In genomic region chr11:34916014-34916809, GRCh38 we compare ENCODE assay signal across 8 cellular contexts. TPM values are rescaled to one million over a fixed set of nuclear protein-coding genes. Genes with fewer than 3 reads are reported as not detected.
DNase-seq lines count a peak whose midpoint lies in the region; ATAC-seq and TF ChIP-seq lines count a peak whose summit lies in the region.

A gene with protein sequence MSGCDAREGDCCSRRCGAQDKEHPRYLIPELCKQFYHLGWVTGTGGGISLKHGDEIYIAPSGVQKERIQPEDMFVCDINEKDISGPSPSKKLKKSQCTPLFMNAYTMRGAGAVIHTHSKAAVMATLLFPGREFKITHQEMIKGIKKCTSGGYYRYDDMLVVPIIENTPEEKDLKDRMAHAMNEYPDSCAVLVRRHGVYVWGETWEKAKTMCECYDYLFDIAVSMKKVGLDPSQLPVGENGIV (minus strand): TSS chr11:34916379. CDS start chr11:34916284, 95 bp downstream.
Gene PDHX, plus strand, starts transcription at chr11:34916618. Its CDS starts 38 bp downstream, at chr11:34916656.

- CTCF ChIA-PET in activated B cell treated with CpG ODN at 0.5 μM for 24 hours (lab: Charles Lee): interaction anchor here (0.7 to 1.9 kb wide), 5 partner anchors 9 to 476 kb away, joined by 3 to 7 read pairs (median 5); no protein-coding TSS in a partner anchor

- peak within 1 kb of the TSS; percentile 91 for H3K4me2 ChIP-seq in smooth muscle cell

- H3K9ac ChIP-seq in smooth muscle cell (ENCODE audit: low read depth): peak within 1 kb of the TSS; percentile 93

- intact Hi-C loops in activated B cell treated with CpG ODN at 0.5 μM for 24 hours (cut with micrococcal nuclease): loop anchor here (1.0 to 5.0 kb wide), 11 partner anchors 228 to 1373 kb away; partner anchors contain the start of genes CAPRIN1, CAT, COMMD9 and FBXO3

- H3K4me1 ChIP-seq in smooth muscle cell (ENCODE audit: low read depth): peaks cover 13% of the 10 kb centered on the region

- H3K36me3 Mint-ChIP-seq in activated B cell treated with CpG ODN at 0.5 μM for 24 hours (ENCODE audit: low read depth): peaks cover 20% of the 10 kb centered on the region

- H3K4me3 ChIP-seq in cardiac fibroblast (replicated peaks in 1 of 2; ENCODE audit: low read depth in 2 of 2, low read length in 2 of 2) (peak within 1 kb of the TSS; percentile 86 to 91), smooth muscle cell (peak within 1 kb of the TSS; percentile 98)

- H3F3A ChIP-seq in smooth muscle cell (ENCODE audit: low read depth): no peaks in the 10 kb centered on the region

- peak within 1 kb of the TSS; percentile 94 for H2AFZ ChIP-seq in smooth muscle cell (ENCODE audit: low read depth)

- peaks cover 27% of the 10 kb centered on the region for H3K4me1 Mint-ChIP-seq in activated B cell treated with CpG ODN at 0.5 μM for 24 hours

- H3K4me3 Mint-ChIP-seq in activated B cell treated with CpG ODN at 0.5 μM for 24 hours: peak within 1 kb of the TSS; percentile 95

- WGBS in smooth muscle cell (ENCODE audit: low lambda C conversion rate): 1% methylated on average over 69 of the region's 76 CpGs

- no peaks in the 10 kb centered on the region for H3K36me3 ChIP-seq in smooth muscle cell (ENCODE audit: low read depth)

- no peaks in the 10 kb centered on the region for H3K27me3 ChIP-seq in smooth muscle cell (ENCODE audit: low read depth)

- H3K27ac Mint-ChIP-seq in activated B cell treated with CpG ODN at 0.5 μM for 24 hours: peak within 1 kb of the TSS; percentile 91

- H3K27ac ChIP-seq in smooth muscle cell (ENCODE audit: low read depth): peak within 1 kb of the TSS; percentile 93

- TF ChIP-seq CTCF in AG09319 (IDR thresholded peaks at IDR 0.05; ENCODE audit: low read depth, low read length) (no peak), activated B cell treated with CpG ODN at 0.5 μM for 24 hours (IDR thresholded peaks at IDR 0.05) (no peak), cardiac fibroblast (IDR thresholded peaks at IDR 0.05; ENCODE audit: low read depth, low read length) (no peak), smooth muscle cell (IDR thresholded peaks at IDR 0.05; ENCODE audit: borderline replicate concordance, insufficient read depth, poor library complexity, severe bottlenecking) (no peak)

- H3K27me3 Mint-ChIP-seq in activated B cell treated with CpG ODN at 0.5 μM for 24 hours: no peaks in the 10 kb centered on the region

- no peaks in the 10 kb centered on the region for H3K9me3 ChIP-seq in smooth muscle cell (replicated peaks; ENCODE audit: low read depth)

- H4K20me1 ChIP-seq in smooth muscle cell (ENCODE audit: low read depth): peaks cover 20% of the 10 kb centered on the region

- ATAC-seq in GM19025 (IDR thresholded peaks at IDR 0.05; ENCODE audit: low read depth, unreplicated experiment) (peak; percentile 89), HG03280 (IDR thresholded peaks at IDR 0.05; ENCODE audit: unreplicated experiment) (peak; percentile 93), activated B cell treated with CpG ODN at 0.5 μM for 24 hours (ENCODE audit: low read depth) (peak; percentile 96)

- peaks cover 64% of the 10 kb centered on the region for H3K79me2 ChIP-seq in smooth muscle cell (ENCODE audit: low read depth)

- H3K9me3 Mint-ChIP-seq in activated B cell treated with CpG ODN at 0.5 μM for 24 hours: no peaks in the 10 kb centered on the region

- POLR2A ChIA-PET in activated B cell treated with CpG ODN at 0.5 μM for 24 hours (lab: Charles Lee): interaction anchor here (0.6 to 1.8 kb wide), 7 partner anchors 14 to 1366 kb away, joined by 3 to 7 read pairs (median 3); partner anchors contain the start of genes CAPRIN1 and NAT10

- DNase-seq in AG09319 (ENCODE audit: extremely low read depth, low read depth): peak; percentile 98
- peak; percentile 99 for DNase-seq in NCI-H345 (lab: John Stamatoyannopoulos, UW)
- peak; percentile 93 for DNase-seq in activated B cell treated with CpG ODN at 0.5 μM for 24 hours
- DNase-seq in cardiac fibroblast (ENCODE audit: low read depth in 2 of 2): peak; percentile 99 to 100
- DNase-seq in iPS-NIHi7 (ENCODE audit: extremely low spot score): peak; percentile 97
- DNase-seq in smooth muscle cell (lab: John Stamatoyannopoulos, UW; ENCODE audit: unreplicated experiment): peak; percentile 90

RNA-seq across cellular contexts. Expression of the first gene that starts in this region (rescaled TPM):
- total RNA-seq in activated B cell treated with CpG ODN at 0.5 μM for 24 hours (17.8 and 18.7 TPM in 2 replicates), smooth muscle cell (22.0 and 24.9 TPM in 2 replicates)
- polyA plus RNA-seq in smooth muscle cell: 12.8 and 13.7 TPM in 2 replicates

RNA-seq across cellular contexts. Expression of gene PDHX, which starts in this region (rescaled TPM):
- total RNA-seq in activated B cell treated with CpG ODN at 0.5 μM for 24 hours: 18.1 and 18.6 TPM in 2 replicates
- 56.7 and 100 TPM in 2 replicates for total RNA-seq in smooth muscle cell
- 46.6 and 56.6 TPM in 2 replicates for polyA plus RNA-seq in smooth muscle cell

Comparison
In these comparisons a context has a peak if more than half of its experiments do, and no peak if none do; other contexts are left out.
1. Peak in every context shown above with its lines: DNase-seq, ATAC-seq, H3K4me3 ChIP-seq and H3K27ac ChIP-seq.